In genomic region chr9:131270171-131271015, GRCh38 we compare ENCODE assay signal across 8 cellular contexts. TPM values are rescaled to one million over a fixed set of nuclear protein-coding genes. Genes with fewer than 3 reads are reported as not detected.
DNase-seq lines count a peak whose midpoint lies in the region; ATAC-seq, FAIRE-seq and TF ChIP-seq lines count a peak whose summit lies in the region.

No MANE protein-coding gene starts in this region.

- peaks cover 0 to 10% of the 10 kb centered on the region in 2 donors for H3K4me1 ChIP-seq in esophagus (ENCODE audit: control insufficient read depth in 2 of 2, insufficient read depth in 2 of 2, low read length in 1 of 2)

- no peaks in the 10 kb centered on the region for H3K9me3 Mint-ChIP-seq in T-helper 1 cell treated with Interleukin-12 subunit alpha and Interleukin-12 subunit beta and Interleukin-4 antibody, amounts not matched to agents 30 μg/mL and 1 μg/mL, for 36 hours

- FAIRE-seq in GM12891 (lab: Jason Lieb, UNC) = peak; percentile 82

- no peak overlapping the region for H3K4me3 ChIP-seq in esophagus (ENCODE audit: low read depth in 1 of 2, low read length in 2 of 2)

- peaks cover 46% of the 10 kb centered on the region for H3K4me1 Mint-ChIP-seq in T-helper 1 cell treated with Interleukin-12 subunit alpha and Interleukin-12 subunit beta and Interleukin-4 antibody, amounts not matched to agents 30 μg/mL and 1 μg/mL, for 36 hours (ENCODE audit: low read depth)

- no peaks in the 10 kb centered on the region for H3K9me3 ChIP-seq in esophagus (ENCODE audit: control insufficient read depth in 2 of 2, insufficient read depth in 1 of 2, low read depth in 1 of 2, low read length in 1 of 2)

- peaks cover 52% of the 10 kb centered on the region for H3K36me3 Mint-ChIP-seq in T-helper 1 cell treated with Interleukin-12 subunit alpha and Interleukin-12 subunit beta and Interleukin-4 antibody, amounts not matched to agents 30 μg/mL and 1 μg/mL, for 36 hours (ENCODE audit: low read depth)

- TF ChIP-seq POLR2A in GM12891 (IDR thresholded peaks at IDR 0.05; ENCODE audit: low read depth, low read length) = no peak

- intact Hi-C loops in sciatic nerve (cut with DNase I) = no loop called here

- ATAC-seq in sciatic nerve (peak; percentile 56), HG03460 (IDR thresholded peaks at IDR 0.05; ENCODE audit: unreplicated experiment) (no peak)

- peak overlapping the region; percentile 90 for H3K27ac Mint-ChIP-seq in T-helper 1 cell treated with Interleukin-12 subunit alpha and Interleukin-12 subunit beta and Interleukin-4 antibody, amounts not matched to agents 30 μg/mL and 1 μg/mL, for 36 hours

- no peaks in the 10 kb centered on the region for H3K27me3 ChIP-seq in esophagus (ENCODE audit: control insufficient read depth in 1 of 2, insufficient read depth in 2 of 2, low read length in 2 of 2)

- 61 to 66% methylated on average over 20 of the region's 20 CpGs for WGBS in esophagus, 2 donors

- peak overlapping the region; percentile 23 to 65 for H3K27ac ChIP-seq in esophagus (ENCODE audit: low read depth in 2 of 2, low read length in 1 of 2)

- no peak for DNase-seq in GM12891 (ENCODE audit: insufficient read length, low spot score)
- DNase-seq in sciatic nerve (ENCODE audit: low spot score) = peak; percentile 82
- no peak for DNase-seq in NCI-H748 (lab: John Stamatoyannopoulos, UW; ENCODE audit: unreplicated experiment)
- DNase-seq in NCI-H510A (lab: John Stamatoyannopoulos, UW) = no peak
- DNase-seq in COLO668 (lab: John Stamatoyannopoulos, UW; ENCODE audit: unreplicated experiment) = no peak

- no peaks in the 10 kb centered on the region for H3K27me3 Mint-ChIP-seq in T-helper 1 cell treated with Interleukin-12 subunit alpha and Interleukin-12 subunit beta and Interleukin-4 antibody, amounts not matched to agents 30 μg/mL and 1 μg/mL, for 36 hours (ENCODE audit: low read depth)

- H3K4me3 Mint-ChIP-seq in T-helper 1 cell treated with Interleukin-12 subunit alpha and Interleukin-12 subunit beta and Interleukin-4 antibody, amounts not matched to agents 30 μg/mL and 1 μg/mL, for 36 hours = peak overlapping the region; percentile 98

- H3K36me3 ChIP-seq in esophagus (ENCODE audit: control insufficient read depth in 2 of 2, insufficient read depth in 2 of 2, low read length in 1 of 2) = no peaks in the 10 kb centered on the region

TF ChIP-seq in GM12891, 5 proteins besides CTCF, POLR2A, EP300 and RAD21:
- TF ChIP-seq SPI1 (IDR thresholded peaks at IDR 0.05; ENCODE audit: low read depth, low read length) = 0 out of 2 replicates have a peak, but pooled peaks have one; percentile 33
- TF ChIP-seq TAF1 (IDR thresholded peaks at IDR 0.05; ENCODE audit: low read depth, low read length) = no peak

RNA-seq across cellular contexts. Expression of gene FAM78A, which starts 5.9 kb away (rescaled TPM):
- 11.3 TPM for polyA plus RNA-seq in GM12891 (2012; ENCODE audit: low read depth, missing spikeins)
- polyA plus RNA-seq in esophagus = under 1 TPM; 0.62 to 0.86 TPM
- total RNA-seq in sciatic nerve = 4.2 TPM

RNA-seq across cellular contexts. Expression of gene PLPP7, which starts 19.1 kb away (rescaled TPM):
- polyA plus RNA-seq in GM12891 (2012; ENCODE audit: low read depth, missing spikeins) = 0.19 TPM
- under 1 TPM; 0.47 to 0.73 TPM for polyA plus RNA-seq in esophagus
- 8.6 TPM for total RNA-seq in sciatic nerve
